Comparison of ENCODE assay signal across 8 cellular contexts in the genomic region with DNA sequence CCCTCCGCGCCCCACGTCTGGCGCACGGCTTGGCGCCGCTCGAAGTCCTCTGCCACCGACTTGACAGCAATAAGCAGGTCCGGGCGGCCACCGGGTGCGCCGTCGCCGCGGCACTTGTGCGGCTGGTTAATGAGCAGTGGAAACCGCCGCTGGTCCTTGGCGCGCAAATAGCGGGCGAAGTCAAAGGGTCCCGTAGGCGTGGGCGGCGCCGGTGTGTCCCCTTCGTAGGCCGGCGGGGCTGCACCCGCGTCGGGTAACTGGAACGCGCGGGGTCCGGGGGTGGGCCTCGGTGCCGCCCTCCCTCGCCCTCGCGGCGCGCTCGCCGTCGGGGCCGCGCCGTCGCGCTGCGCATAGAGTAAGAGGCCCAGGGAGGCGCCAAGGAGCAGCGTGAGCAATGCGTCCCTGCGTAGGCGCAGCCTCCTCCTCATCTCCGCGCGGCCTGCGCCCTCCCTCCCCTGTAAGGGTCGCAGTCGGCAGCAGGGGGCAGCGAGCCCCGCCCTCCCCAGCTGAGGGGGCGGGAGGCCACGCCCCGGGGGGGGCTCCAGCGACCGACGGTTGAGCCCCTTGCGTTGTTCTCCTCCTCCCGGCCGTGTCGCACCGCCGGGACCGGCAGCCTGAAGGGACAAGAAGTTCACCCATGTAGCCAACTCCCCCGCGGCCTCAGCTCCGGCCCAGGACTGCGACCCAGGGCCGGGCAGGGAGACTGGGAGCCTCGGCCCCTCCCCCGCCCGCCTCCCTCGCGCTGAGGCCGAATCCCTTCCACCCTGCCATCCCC. TPM values are rescaled to one million over a fixed set of nuclear protein-coding genes. Genes with fewer than 3 reads are reported as not detected.
DNase-seq lines count a peak whose midpoint lies in the region; ATAC-seq and TF ChIP-seq lines count a peak whose summit lies in the region.

No MANE protein-coding gene starts in this region.

- H4K12ac ChIP-seq in trophoblast cell (ENCODE audit: low read depth, low read length), result peak overlapping the region; percentile 39

- H3K27me3 Mint-ChIP-seq in activated T-helper 1 cell treated with anti-CD3 and anti-CD28 coated beads, Interleukin-12 subunit alpha, Interleukin-12 subunit beta, Interleukin-2, Interleukin-4 antibody, amounts not matched to agents 30 ng/mL and 10 ng/mL and 1 ng/mL, durations not matched to agents 14 hours and 24 hours and 36 hours (ENCODE audit: insufficient read depth), result no peaks in the 10 kb centered on the region
- peaks cover 24% of the 10 kb centered on the region for H3K27me3 Mint-ChIP-seq in glutamatergic neuron (ENCODE audit: unreplicated experiment)

- peak overlapping the region; percentile 64 for H3K4me3 ChIP-seq in AG09309 (ENCODE audit: control insufficient read depth, low read depth, low read length)
- peak overlapping the region; percentile 73 for H3K4me3 ChIP-seq in trophoblast cell (ENCODE audit: low read depth, low read length)

- no peak overlapping the region for H3K27ac Mint-ChIP-seq in activated T-helper 1 cell treated with anti-CD3 and anti-CD28 coated beads, Interleukin-12 subunit alpha, Interleukin-12 subunit beta, Interleukin-2, Interleukin-4 antibody, amounts not matched to agents 30 ng/mL and 10 ng/mL and 1 ng/mL, durations not matched to agents 14 hours and 24 hours and 36 hours
- no peak overlapping the region for H3K27ac Mint-ChIP-seq in glutamatergic neuron (ENCODE audit: unreplicated experiment)

- peaks cover 33 to 34% of the 10 kb centered on the region in 2 experiments for H3K36me3 ChIP-seq in trophoblast cell (ENCODE audit: control insufficient read depth in 1 of 2, insufficient read depth in 2 of 2, low read length in 2 of 2)

- H3K79me1 ChIP-seq in trophoblast cell (ENCODE audit: low read length), result peaks cover 6% of the 10 kb centered on the region

- no peak overlapping the region for H2BK5ac ChIP-seq in trophoblast cell (ENCODE audit: low read depth, low read length, poor library complexity)

- H3K9me3 ChIP-seq in trophoblast cell (ENCODE audit: insufficient read depth, low read depth, low read length), result peaks cover 15% of the 10 kb centered on the region

- DNase-seq in AG09309 (ENCODE audit: low read depth), result no peak
- peak; percentile 5 for DNase-seq in NCI-H1105 (lab: John Stamatoyannopoulos, UW)
- no peak for DNase-seq in activated T-helper 1 cell treated with anti-CD3 and anti-CD28 coated beads, Interleukin-12 subunit alpha, Interleukin-12 subunit beta, Interleukin-2, Interleukin-4 antibody, amounts not matched to agents 30 ng/mL and 10 ng/mL and 1 ng/mL, durations not matched to agents 14 hours and 24 hours and 36 hours (ENCODE audit: low spot score)
- peak; percentile 67 for DNase-seq in glutamatergic neuron
- no peak for DNase-seq in trophoblast cell

- no peak overlapping the region for H2BK120ac ChIP-seq in trophoblast cell (ENCODE audit: insufficient read depth, low read length, poor library complexity)

- H3K9me3 Mint-ChIP-seq in activated T-helper 1 cell treated with anti-CD3 and anti-CD28 coated beads, Interleukin-12 subunit alpha, Interleukin-12 subunit beta, Interleukin-2, Interleukin-4 antibody, amounts not matched to agents 30 ng/mL and 10 ng/mL and 1 ng/mL, durations not matched to agents 14 hours and 24 hours and 36 hours, result no peaks in the 10 kb centered on the region
- H3K9me3 Mint-ChIP-seq in glutamatergic neuron (ENCODE audit: unreplicated experiment), result peaks cover 3% of the 10 kb centered on the region

- peaks cover 6 to 11% of the 10 kb centered on the region in 2 experiments for H3K4me1 ChIP-seq in trophoblast cell (ENCODE audit: control insufficient read depth in 1 of 2, insufficient read depth in 2 of 2, low read length in 2 of 2)

- peak overlapping the region; percentile 74 for H2AFZ ChIP-seq in trophoblast cell (ENCODE audit: insufficient read depth, low read length, poor library complexity)

- peak overlapping the region; percentile 36 for H3K14ac ChIP-seq in trophoblast cell (ENCODE audit: low read length)

- peak overlapping the region; percentile 69 for H4K8ac ChIP-seq in trophoblast cell (ENCODE audit: low read depth, low read length)

- H3K27me3 ChIP-seq in trophoblast cell (ENCODE audit: insufficient read depth, low read length), result peaks cover 26% of the 10 kb centered on the region

- ATAC-seq in GM19351 (IDR thresholded peaks at IDR 0.05; ENCODE audit: unreplicated experiment) (peak; percentile 43), HG03521 (IDR thresholded peaks at IDR 0.05; ENCODE audit: unreplicated experiment) (no peak), HG03097 (IDR thresholded peaks at IDR 0.05; ENCODE audit: low FRiP score, unreplicated experiment) (no peak)

- H3K9ac ChIP-seq in trophoblast cell (ENCODE audit: low read length), result peak overlapping the region; percentile 45

- intact Hi-C loops in activated T-helper 1 cell treated with anti-CD3 and anti-CD28 coated beads, Interleukin-12 subunit alpha, Interleukin-12 subunit beta, Interleukin-2, Interleukin-4 antibody, amounts not matched to agents 30 ng/mL and 10 ng/mL and 1 ng/mL, durations not matched to agents 14 hours and 24 hours and 36 hours (cut with micrococcal nuclease), result loop anchor here (2.0 kb wide), 1 partner anchor 41 kb away; a partner anchor contains a TSS

- peak overlapping the region; percentile 62 for H4K91ac ChIP-seq in trophoblast cell (ENCODE audit: low read depth, low read length)

- peaks cover 29% of the 10 kb centered on the region for H3K4me1 Mint-ChIP-seq in activated T-helper 1 cell treated with anti-CD3 and anti-CD28 coated beads, Interleukin-12 subunit alpha, Interleukin-12 subunit beta, Interleukin-2, Interleukin-4 antibody, amounts not matched to agents 30 ng/mL and 10 ng/mL and 1 ng/mL, durations not matched to agents 14 hours and 24 hours and 36 hours (ENCODE audit: low read depth)
- H3K4me1 Mint-ChIP-seq in glutamatergic neuron (ENCODE audit: low read depth, unreplicated experiment), result peaks cover 3% of the 10 kb centered on the region

- H2BK12ac ChIP-seq in trophoblast cell (ENCODE audit: low read length), result no peak overlapping the region

- H3K79me2 ChIP-seq in trophoblast cell (ENCODE audit: control insufficient read depth, insufficient read depth, low read length, poor library complexity), result no peaks in the 10 kb centered on the region

- no peak overlapping the region for H3K23ac ChIP-seq in trophoblast cell (ENCODE audit: low read length)

- H2AK5ac ChIP-seq in trophoblast cell (ENCODE audit: low read length), result no peak overlapping the region

- peak overlapping the region; percentile 79 for H3K4me3 Mint-ChIP-seq in activated T-helper 1 cell treated with anti-CD3 and anti-CD28 coated beads, Interleukin-12 subunit alpha, Interleukin-12 subunit beta, Interleukin-2, Interleukin-4 antibody, amounts not matched to agents 30 ng/mL and 10 ng/mL and 1 ng/mL, durations not matched to agents 14 hours and 24 hours and 36 hours
- H3K4me3 Mint-ChIP-seq in glutamatergic neuron (ENCODE audit: unreplicated experiment), result no peak overlapping the region

- no peak for TF ChIP-seq CTCF in AG09309 (IDR thresholded peaks at IDR 0.05; ENCODE audit: control insufficient read depth, insufficient read depth, low read depth, low read length, missing control alignments)
- TF ChIP-seq CTCF in glutamatergic neuron (IDR thresholded peaks at IDR 0.05; ENCODE audit: partially characterized antibody, unreplicated experiment), result peak; percentile 60

- H3K4me2 ChIP-seq in trophoblast cell (ENCODE audit: low read length), result peak overlapping the region; percentile 91

- H3K36me3 Mint-ChIP-seq in activated T-helper 1 cell treated with anti-CD3 and anti-CD28 coated beads, Interleukin-12 subunit alpha, Interleukin-12 subunit beta, Interleukin-2, Interleukin-4 antibody, amounts not matched to agents 30 ng/mL and 10 ng/mL and 1 ng/mL, durations not matched to agents 14 hours and 24 hours and 36 hours (ENCODE audit: low read depth), result peaks cover 23% of the 10 kb centered on the region
- peaks cover 9% of the 10 kb centered on the region for H3K36me3 Mint-ChIP-seq in glutamatergic neuron (ENCODE audit: unreplicated experiment)

- H3K18ac ChIP-seq in trophoblast cell (ENCODE audit: low read length), result peak overlapping the region; percentile 31

- WGBS in trophoblast cell (ENCODE audit: extremely low coverage, insufficient coverage, insufficient read length), result no CpG with 5 or more reads among the region's 92 CpGs

- H3K27ac ChIP-seq in trophoblast cell (ENCODE audit: low read depth, low read length), result no peak overlapping the region

- H3K4ac ChIP-seq in trophoblast cell (ENCODE audit: low read depth, low read length), result peak overlapping the region; percentile 15

RNA-seq across cellular contexts. Expression of a gene that starts 0.6 kb away (rescaled TPM):
- total RNA-seq in activated T-helper 1 cell treated with anti-CD3 and anti-CD28 coated beads, Interleukin-12 subunit alpha, Interleukin-12 subunit beta, Interleukin-2, Interleukin-4 antibody, amounts not matched to agents 30 ng/mL and 10 ng/mL and 1 ng/mL, durations not matched to agents 14 hours and 24 hours and 36 hours, result 6.2 TPM in 2 replicates
- total RNA-seq in glutamatergic neuron (ENCODE audit: unreplicated experiment), result 1.0 TPM
- 5.6 TPM in 2 replicates for polyA plus RNA-seq in trophoblast cell (2013)

RNA-seq across cellular contexts. Expression of a gene that starts 9.5 kb away (rescaled TPM):
- total RNA-seq in activated T-helper 1 cell treated with anti-CD3 and anti-CD28 coated beads, Interleukin-12 subunit alpha, Interleukin-12 subunit beta, Interleukin-2, Interleukin-4 antibody, amounts not matched to agents 30 ng/mL and 10 ng/mL and 1 ng/mL, durations not matched to agents 14 hours and 24 hours and 36 hours, result 29.0 TPM in 2 replicates
- total RNA-seq in glutamatergic neuron (ENCODE audit: unreplicated experiment), result 1.0 TPM
- 4.8 and 5.4 TPM in 2 replicates for polyA plus RNA-seq in trophoblast cell (2013)

RNA-seq across cellular contexts. Expression of a gene that starts 9.5 kb away (rescaled TPM):
- 19.3 and 22.4 TPM in 2 replicates for total RNA-seq in activated T-helper 1 cell treated with anti-CD3 and anti-CD28 coated beads, Interleukin-12 subunit alpha, Interleukin-12 subunit beta, Interleukin-2, Interleukin-4 antibody, amounts not matched to agents 30 ng/mL and 10 ng/mL and 1 ng/mL, durations not matched to agents 14 hours and 24 hours and 36 hours
- 3.1 TPM for total RNA-seq in glutamatergic neuron (ENCODE audit: unreplicated experiment)
- 3.0 and 3.5 TPM in 2 replicates for polyA plus RNA-seq in trophoblast cell (2013)

RNA-seq across cellular contexts. Expression of a gene that starts 14.3 kb away (rescaled TPM):
- 30.3 and 36.8 TPM in 2 replicates for total RNA-seq in activated T-helper 1 cell treated with anti-CD3 and anti-CD28 coated beads, Interleukin-12 subunit alpha, Interleukin-12 subunit beta, Interleukin-2, Interleukin-4 antibody, amounts not matched to agents 30 ng/mL and 10 ng/mL and 1 ng/mL, durations not matched to agents 14 hours and 24 hours and 36 hours
- total RNA-seq in glutamatergic neuron (ENCODE audit: unreplicated experiment), result 7.2 TPM
- 4.6 and 5.1 TPM in 2 replicates for polyA plus RNA-seq in trophoblast cell (2013)

RNA-seq across cellular contexts. Expression of a gene that starts 20.1 kb away (rescaled TPM):
- total RNA-seq in activated T-helper 1 cell treated with anti-CD3 and anti-CD28 coated beads, Interleukin-12 subunit alpha, Interleukin-12 subunit beta, Interleukin-2, Interleukin-4 antibody, amounts not matched to agents 30 ng/mL and 10 ng/mL and 1 ng/mL, durations not matched to agents 14 hours and 24 hours and 36 hours, result 19.0 and 22.9 TPM in 2 replicates
- 8.8 TPM for total RNA-seq in glutamatergic neuron (ENCODE audit: unreplicated experiment)
- 4.9 and 5.2 TPM in 2 replicates for polyA plus RNA-seq in trophoblast cell (2013)

Comparison
In these comparisons a context has a peak if more than half of its experiments do, and no peak if none do; other contexts are left out.
1. DNase-seq: peak in NCI-H1105 (single experiment) and glutamatergic neuron (single experiment); none in AG09309 (single experiment), activated T-helper 1 cell treated with anti-CD3 and anti-CD28 coated beads, Interleukin-12 subunit alpha, Interleukin-12 subunit beta, Interleukin-2, Interleukin-4 antibody, amounts not matched to agents 30 ng/mL and 10 ng/mL and 1 ng/mL, durations not matched to agents 14 hours and 24 hours and 36 hours (single experiment) and trophoblast cell (0 of 2).
2. RNA of a gene that starts 9.5 kb away (total RNA-seq): 29.0 TPM in activated T-helper 1 cell treated with anti-CD3 and anti-CD28 coated beads, Interleukin-12 subunit alpha, Interleukin-12 subunit beta, Interleukin-2, Interleukin-4 antibody, amounts not matched to agents 30 ng/mL and 10 ng/mL and 1 ng/mL, durations not matched to agents 14 hours and 24 hours and 36 hours; 1.0 TPM in glutamatergic neuron (single experiment); every median in the first group is over 10 times any median in the second.